In genomic region chr22:25930083-25930482, GRCh38 we compare ENCODE assay signal across 20 cellular contexts.
"Had no signal": no experiment of that assay in that cellular context is flagged by ENCODE, and none has a peak within 500 bp of the region (broad histone marks: within the 10 kb centered on the region; RNA-seq: fewer than 3 reads in every experiment).

No MANE protein-coding gene starts in this region.

- H3K9me3 ChIP-seq: left ventricle myocardium inferior, neutrophil, pancreas, thoracic aorta, upper lobe of right lung had no signal

- H3K27ac ChIP-seq: gastroesophageal sphincter, left ventricle myocardium inferior, neutrophil, pancreas, thoracic aorta, upper lobe of right lung had no signal

- H3K4me3 ChIP-seq: gastroesophageal sphincter, left ventricle myocardium inferior, pancreas, thoracic aorta, upper lobe of right lung had no signal

- H3K27me3 ChIP-seq: pancreas had no signal

- H3K36me3 ChIP-seq: gastroesophageal sphincter, neutrophil, pancreas, upper lobe of right lung had no signal

- DNase-seq: activated CD4-positive, alpha-beta memory T cell treated with anti-CD3 and anti-CD28 coated beads for 36 hours; activated CD4-positive, alpha-beta T cell treated with anti-CD3 and anti-CD28 coated beads for 4 hours; activated T-cell treated with anti-CD3 and anti-CD28 coated beads for 4 hours; cerebellar nuclear complex; cortex of kidney; immature natural killer cell; kidney glomerular epithelial cell; left ventricle myocardium inferior; naive B cell; stimulated activated naive B cell treated with anti-CD40 and anti-IgM and Interleukin-4, amounts not matched to agents 10 μg/mL and 1 μg/mL and 100 μg/mL, for 72 hours; upper lobe of right lung had no signal

- H3K4me1 Mint-ChIP-seq: immature natural killer cell; naive B cell; stimulated activated naive B cell treated with anti-CD40 and anti-IgM and Interleukin-4, amounts not matched to agents 10 μg/mL and 1 μg/mL and 100 μg/mL, for 72 hours had no signal

- ATAC-seq: esophagus mucosa; gastroesophageal sphincter; sciatic nerve; stimulated activated naive B cell treated with anti-CD40 and anti-IgM and Interleukin-4, amounts not matched to agents 10 μg/mL and 1 μg/mL and 100 μg/mL, for 72 hours; upper lobe of right lung; WTC11 had no signal

- H3K4me1 ChIP-seq: gastroesophageal sphincter, left ventricle myocardium inferior, pancreas, upper lobe of right lung had no signal

- H3K27ac Mint-ChIP-seq: activated CD4-positive, alpha-beta memory T cell treated with anti-CD3 and anti-CD28 coated beads for 36 hours; activated naive CD8-positive, alpha-beta T cell; immature natural killer cell; stimulated activated naive B cell treated with anti-CD40 and anti-IgM and Interleukin-4, amounts not matched to agents 10 μg/mL and 1 μg/mL and 100 μg/mL, for 72 hours; T-helper 2 cell treated with Interferon-gamma antibody and Interleukin-4, amounts not matched to agents 5 μg/mL and 100 μg/mL, for 36 hours; WTC11 had no signal

- H3K4me3 Mint-ChIP-seq: activated CD4-positive, alpha-beta memory T cell treated with anti-CD3 and anti-CD28 coated beads for 36 hours; activated naive CD8-positive, alpha-beta T cell; immature natural killer cell; naive B cell; stimulated activated naive B cell treated with anti-CD40 and anti-IgM and Interleukin-4, amounts not matched to agents 10 μg/mL and 1 μg/mL and 100 μg/mL, for 72 hours; T-helper 2 cell treated with Interferon-gamma antibody and Interleukin-4, amounts not matched to agents 5 μg/mL and 100 μg/mL, for 36 hours; WTC11 had no signal

- H3K36me3 Mint-ChIP-seq: activated CD4-positive, alpha-beta memory T cell treated with anti-CD3 and anti-CD28 coated beads for 36 hours; immature natural killer cell; naive B cell; stimulated activated naive B cell treated with anti-CD40 and anti-IgM and Interleukin-4, amounts not matched to agents 10 μg/mL and 1 μg/mL and 100 μg/mL, for 72 hours had no signal
